ENCODE assay signal across 13 cellular contexts in genomic region chr3:75619481-75620031, GRCh38. TPM values are rescaled to one million over a fixed set of nuclear protein-coding genes. Genes with fewer than 3 reads are reported as not detected.
DNase-seq lines count a peak whose midpoint lies in the region; ATAC-seq, FAIRE-seq and TF ChIP-seq lines count a peak whose summit lies in the region.
"Not testable (repeated sequence)": the region's sequence is repeated elsewhere in the genome, so short reads cannot be mapped to it uniquely, and the experiment has no call there.
"Had no signal": no experiment of that assay in that cellular context is flagged by ENCODE, and none has a peak within 500 bp of the region (broad histone marks: within the 10 kb centered on the region; RNA-seq: fewer than 3 reads in every experiment).

No MANE protein-coding gene starts in this region.

- POLR2A ChIA-PET in naive thymus-derived CD8-positive, alpha-beta T cell (lab: Charles Lee): not testable (repeated sequence)

- peak overlapping the region; percentile 80 for H3K4me3 Mint-ChIP-seq in astrocyte (ENCODE audit: unreplicated experiment)
- peak overlapping the region; percentile 86 for H3K4me3 Mint-ChIP-seq in endothelial cell (ENCODE audit: unreplicated experiment)
- peak overlapping the region; percentile 16 to 80 (median 62) for H3K4me3 Mint-ChIP-seq in naive thymus-derived CD8-positive, alpha-beta T cell

- peaks cover 17% of the 10 kb centered on the region for H3K27me3 Mint-ChIP-seq in astrocyte (ENCODE audit: low read depth, unreplicated experiment)
- peaks cover 17% of the 10 kb centered on the region for H3K27me3 Mint-ChIP-seq in endothelial cell (ENCODE audit: unreplicated experiment)
- H3K27me3 Mint-ChIP-seq in naive thymus-derived CD8-positive, alpha-beta T cell: peaks cover 15 to 42% (median 27%) of the 10 kb centered on the region in 5 donors

- not testable (repeated sequence) for H3K27ac ChIP-seq in astrocyte (ENCODE audit: low read depth, low read length); gastrocnemius medialis
- peak overlapping the region; percentile 60 for H3K27ac ChIP-seq in vagina

- not testable (repeated sequence) for H3K4me1 ChIP-seq in astrocyte (ENCODE audit: insufficient read depth, low read length); iPS-15b (ENCODE audit: control insufficient read depth, insufficient read depth, low read length); gastrocnemius medialis
- H3K4me1 ChIP-seq in vagina: peaks cover 18% of the 10 kb centered on the region

- H3K36me3 Mint-ChIP-seq in astrocyte (ENCODE audit: low read depth, unreplicated experiment); endothelial cell (ENCODE audit: low read depth, unreplicated experiment); naive thymus-derived CD8-positive, alpha-beta T cell: not testable (repeated sequence)

- H3K27me3 ChIP-seq in astrocyte (ENCODE audit: insufficient read depth, low read length); vagina: not testable (repeated sequence)
- H3K27me3 ChIP-seq in iPS-15b (ENCODE audit: control insufficient read depth, insufficient read depth, low read length) (peaks cover 12% of the 10 kb centered on the region), gastrocnemius medialis (peaks cover 0 to 18% (median 0%) of the 10 kb centered on the region in 3 donors)

- TF ChIP-seq CTCF in astrocyte (IDR thresholded peaks at IDR 0.05; ENCODE audit: insufficient read depth, low read depth, low read length); endothelial cell (IDR thresholded peaks at IDR 0.05; ENCODE audit: unreplicated experiment); gastrocnemius medialis (IDR thresholded peaks at IDR 0.05 in 4 of 5, conservative IDR thresholded peaks at IDR 0.05 in 1 of 5); vagina (IDR thresholded peaks at IDR 0.05): not testable (repeated sequence)

- peak overlapping the region; percentile 75 for H3K4me2 ChIP-seq in astrocyte (ENCODE audit: low read length)

- FAIRE-seq in astrocyte (lab: Jason Lieb, UNC): not testable (repeated sequence)

- not testable (repeated sequence) for H3K27ac Mint-ChIP-seq in astrocyte (ENCODE audit: unreplicated experiment); naive thymus-derived CD8-positive, alpha-beta T cell
- H3K27ac Mint-ChIP-seq in endothelial cell (ENCODE audit: unreplicated experiment): peak overlapping the region; percentile 3

- H3K9me3 ChIP-seq in astrocyte (ENCODE audit: insufficient read depth, low read depth, low read length); iPS-15b (ENCODE audit: control insufficient read depth, insufficient read depth, low read length); gastrocnemius medialis; vagina: not testable (repeated sequence)

- peak overlapping the region; percentile 69 for H2AFZ ChIP-seq in astrocyte (ENCODE audit: low read depth, low read length)

- TF ChIP-seq POLR2A in gastrocnemius medialis (IDR thresholded peaks at IDR 0.05); vagina (IDR thresholded peaks at IDR 0.05): not testable (repeated sequence)

- intact Hi-C loops in gastrocnemius medialis (cut with DNase I; ENCODE audit: low total_unique reads); vagina (cut with DNase I): not testable (repeated sequence)

- in situ Hi-C loops in Caki2 (cut with HindIII; ENCODE audit: low pct_unique_long_range_greater_than_20kb, low sequenced_read_pairs); gastrocnemius medialis (cut with MboI; ENCODE audit: low sequenced_read_pairs in 4 of 4): not testable (repeated sequence)

- not testable (repeated sequence) for H3K4me3 ChIP-seq in astrocyte (ENCODE audit: insufficient read depth, low read depth, low read length)
- peak overlapping the region; percentile 48 for H3K4me3 ChIP-seq in iPS-15b (ENCODE audit: low read depth, low read length)
- H3K4me3 ChIP-seq in gastrocnemius medialis: peak overlapping the region; percentile 43 to 52 (median 46)
- peak overlapping the region; percentile 56 to 58 for H3K4me3 ChIP-seq in vagina

- not testable (repeated sequence) for H3K9ac ChIP-seq in astrocyte (ENCODE audit: low read length); iPS-15b (ENCODE audit: low read depth, low read length)

- H3K36me3 ChIP-seq in astrocyte (ENCODE audit: insufficient read depth, low read length); iPS-15b (ENCODE audit: control insufficient read depth, insufficient read depth, low read length); gastrocnemius medialis; vagina: not testable (repeated sequence)

- ATAC-seq in naive thymus-derived CD8-positive, alpha-beta T cell; gastrocnemius medialis: not testable (repeated sequence)

- H3K4me1 Mint-ChIP-seq in astrocyte (ENCODE audit: low read depth, unreplicated experiment); endothelial cell (ENCODE audit: unreplicated experiment); naive thymus-derived CD8-positive, alpha-beta T cell: not testable (repeated sequence)

- H3K9me3 Mint-ChIP-seq in astrocyte (ENCODE audit: unreplicated experiment); endothelial cell (ENCODE audit: unreplicated experiment); naive thymus-derived CD8-positive, alpha-beta T cell: not testable (repeated sequence)

- not testable (repeated sequence) for H4K20me1 ChIP-seq in astrocyte (ENCODE audit: insufficient read depth, low read length)

- peak; percentile 36 for DNase-seq in Caki2 (ENCODE audit: low read depth)
- DNase-seq in NCI-H748 (lab: John Stamatoyannopoulos, UW; ENCODE audit: unreplicated experiment): peak; percentile 15
- not testable (repeated sequence) for DNase-seq in astrocyte (ENCODE audit: low read depth); endothelial cell (ENCODE audit: low spot score); naive thymus-derived CD8-positive, alpha-beta T cell; gastrocnemius medialis; vagina (ENCODE audit: extremely low spot score in 2 of 2)

- H3K79me2 ChIP-seq in astrocyte (ENCODE audit: insufficient read depth, low read length): not testable (repeated sequence)

RNA-seq across cellular contexts. Expression of gene FRG2C, which starts 44.6 kb away (rescaled TPM):
- not detected in 2 replicates for total RNA-seq in Caki2 (2014; rRNA removed; shearing (Covaris generic); ENCODE audit: low replicate concordance)
- total RNA-seq in astrocyte (not detected in 2 replicates), endothelial cell (ENCODE audit: unreplicated experiment) (not detected), gastrocnemius medialis (not detected), vagina (not detected)
- not detected for total RNA-seq in naive thymus-derived CD8-positive, alpha-beta T cell
- not detected for polyA plus RNA-seq in naive thymus-derived CD8-positive, alpha-beta T cell
- total RNA-seq: activated CD8-positive, alpha-beta T cell treated with anti-CD3 and anti-CD28 coated beads, Interleukin-2, amount 10 ng/mL, durations not matched to agents 7 days and 5 days; CD4-positive, CD25-positive, alpha-beta regulatory T cell; endothelial cell of umbilical vein; H4; mesenteric fat pad had no signal
- polyA plus RNA-seq: CD4-positive, CD25-positive, alpha-beta regulatory T cell; endothelial cell of umbilical vein had no signal
